In the genomic region with DNA sequence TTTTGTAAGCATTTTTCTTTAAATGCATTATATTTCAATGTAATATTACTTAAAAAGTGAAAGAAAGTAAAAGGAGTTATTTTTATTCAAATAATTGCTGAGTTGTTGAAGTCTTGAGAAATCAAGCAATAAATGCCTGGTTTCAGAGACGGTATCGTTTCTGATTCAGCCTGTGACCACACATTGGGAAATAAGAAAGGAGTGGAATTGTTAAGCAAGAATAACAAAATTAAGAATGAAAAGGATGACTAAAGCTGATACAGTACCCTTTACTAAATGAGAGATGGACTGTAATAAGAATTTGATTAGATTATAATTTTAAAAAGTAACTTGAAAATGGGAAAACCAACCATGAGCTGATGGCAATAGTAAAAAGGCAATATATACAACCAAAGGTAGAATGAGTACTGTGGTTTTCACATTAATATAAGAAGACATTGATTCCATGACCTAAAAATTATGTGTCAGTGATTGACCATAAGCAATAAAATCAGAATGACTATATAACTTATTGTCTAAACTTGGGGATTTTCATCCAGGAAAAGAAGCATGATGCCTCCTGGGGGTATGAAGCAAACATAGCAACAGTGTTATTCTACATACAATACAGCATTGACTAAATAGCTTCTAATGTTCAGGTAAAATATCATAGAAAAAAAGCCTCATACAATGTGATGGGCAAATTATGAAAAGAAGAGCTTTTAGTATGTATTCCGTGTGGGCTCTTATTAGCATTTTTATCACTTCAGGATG, we compare ENCODE assay signal across 28 cellular contexts.
DNase-seq lines count a peak whose midpoint lies in the region; ATAC-seq, FAIRE-seq and TF ChIP-seq lines count a peak whose summit lies in the region.
"Had no signal": no experiment of that assay in that cellular context is flagged by ENCODE, and none has a peak within 500 bp of the region (broad histone marks: within the 10 kb centered on the region; RNA-seq: fewer than 3 reads in every experiment).

No MANE protein-coding gene starts in this region.

- POLR2A ChIA-PET in MCF 10A (lab: Yijun Ruan, JAX), result interaction anchor here (0.6 kb wide), 1 partner anchor 267 kb away, joined by 3 read pairs; no protein-coding TSS in a partner anchor

- intact Hi-C loops in MCF 10A (cut with micrococcal nuclease) (no loop called here), breast epithelium (cut with DNase I; ENCODE audit: low total_unique reads) (no loop called here), psoas muscle (cut with DNase I) (no loop called here)

- no peak overlapping the region for H3K27ac Mint-ChIP-seq in MCF 10A (ENCODE audit: low read depth, unreplicated experiment)
- no peak overlapping the region for H3K27ac Mint-ChIP-seq in type B pancreatic cell
- H3K27ac Mint-ChIP-seq: activated CD8-positive, alpha-beta T cell treated with anti-CD3 and anti-CD28 coated beads, Interleukin-2, amount 10 ng/mL, durations not matched to agents 7 days and 5 days; mesothelial cell of epicardium; naive thymus-derived CD8-positive, alpha-beta T cell had no signal

- H3K4me1 ChIP-seq in breast epithelium (no peaks in the 10 kb centered on the region), psoas muscle (no peaks in the 10 kb centered on the region)
- H3K4me1 ChIP-seq: heart right ventricle, left lung, upper lobe of right lung had no signal

- H3K4me1 Mint-ChIP-seq in MCF 10A (ENCODE audit: insufficient read depth, unreplicated experiment), result peaks cover 13% of the 10 kb centered on the region
- H3K4me1 Mint-ChIP-seq in type B pancreatic cell (ENCODE audit: unreplicated experiment), result no peaks in the 10 kb centered on the region
- H3K4me1 Mint-ChIP-seq: naive thymus-derived CD8-positive, alpha-beta T cell had no signal

- H3K36me3 ChIP-seq in breast epithelium (no peaks in the 10 kb centered on the region), bronchial epithelial cell (ENCODE audit: control insufficient read depth, insufficient read depth, low read length) (no peaks in the 10 kb centered on the region), psoas muscle (ENCODE audit: insufficient read depth in 1 of 2, low read depth in 1 of 2) (no peaks in the 10 kb centered on the region)
- H3K36me3 ChIP-seq: BLaER1 treated with 17β-estradiol and CSF1 and Interleukin-3, amounts not matched to agents 10 nM and 100 nM; heart right ventricle; left lung; upper lobe of right lung had no signal

- H3K4me3 ChIP-seq in breast epithelium, result no peak overlapping the region
- no peak overlapping the region for H3K4me3 ChIP-seq in bronchial epithelial cell (ENCODE audit: low read depth, low read length)
- no peak overlapping the region for H3K4me3 ChIP-seq in psoas muscle
- H3K4me3 ChIP-seq: BLaER1 treated with 17β-estradiol and CSF1 and Interleukin-3, amounts not matched to agents 10 nM and 100 nM; heart right ventricle; left lung; upper lobe of right lung had no signal

- no peak for TF ChIP-seq POLR2A in breast epithelium (IDR thresholded peaks at IDR 0.05)

- no peaks in the 10 kb centered on the region for H3K9me3 Mint-ChIP-seq in MCF 10A (ENCODE audit: unreplicated experiment)
- H3K9me3 Mint-ChIP-seq in type B pancreatic cell, result no peaks in the 10 kb centered on the region

- peak; percentile 79 for DNase-seq in MCF 10A (ENCODE audit: unreplicated experiment)
- DNase-seq in breast epithelium (ENCODE audit: low spot score in 2 of 2), result no peak
- DNase-seq in OCI-M1 (lab: John Stamatoyannopoulos, UW), result peak; percentile 43
- peak; percentile 17 for DNase-seq in bronchial epithelial cell (ENCODE audit: low read depth)
- DNase-seq in type B pancreatic cell (ENCODE audit: extremely low spot score, unreplicated experiment), result no peak
- no peak for DNase-seq in psoas muscle
- no peak for DNase-seq in activated CD8-positive, alpha-beta memory T cell treated with anti-CD3 and anti-CD28 coated beads, Interleukin-2, amount 50 U/mL, for 48 hours
- DNase-seq: activated CD4-positive, CD25-positive, alpha-beta regulatory T cell treated with anti-CD3 and anti-CD28 coated beads, Interleukin-2, amount 50 U/mL, for 72 hours; activated CD8-positive, alpha-beta T cell treated with anti-CD3 and anti-CD28 coated beads, Interleukin-2, amount 10 ng/mL, durations not matched to agents 7 days and 5 days; activated T-cell treated with anti-CD3 and anti-CD28 coated beads, Interleukin-2, amount 50 U/mL, for 1 hour; amygdala; heart right ventricle; left lung; naive thymus-derived CD8-positive, alpha-beta T cell; NCI-H1048; NCI-H2029; NCI-H2227 treated with DMSO at 0.1 percent for 48 hours; NCI-H774; stimulated activated CD4-positive, alpha-beta T cell treated with anti-CD3 and anti-CD28 coated beads, Interleukin-15, amount 100 ng/mL, for 24 hours; T-helper 9 cell; upper lobe of right lung had no signal

- no TSS peak for BruUV-seq in MCF 10A (replicated peaks; lab: Mats Ljungman, UMichigan)

- TF ChIP-seq CTCF in MCF 10A (IDR thresholded peaks at IDR 0.05; ENCODE audit: unreplicated experiment) (no peak), breast epithelium (IDR thresholded peaks at IDR 0.05) (no peak), bronchial epithelial cell (IDR thresholded peaks at IDR 0.05; ENCODE audit: insufficient read depth, low read length, severe bottlenecking) (no peak), type B pancreatic cell (conservative IDR thresholded peaks at IDR 0.05) (peak; percentile 31), psoas muscle (IDR thresholded peaks at IDR 0.05) (no peak)

- 86 to 91% (median 90%) methylated on average over 3 of the region's 3 CpGs for WGBS in psoas muscle, 3 donors

- H3K27me3 ChIP-seq in breast epithelium (no peaks in the 10 kb centered on the region), bronchial epithelial cell (ENCODE audit: control insufficient read depth, insufficient read depth, low read length) (no peaks in the 10 kb centered on the region), psoas muscle (ENCODE audit: insufficient read depth in 3 of 3, low read length in 2 of 3) (no peaks in the 10 kb centered on the region)
- H3K27me3 ChIP-seq: BLaER1 treated with 17β-estradiol and CSF1 and Interleukin-3, amounts not matched to agents 10 nM and 100 nM; heart right ventricle; left lung; upper lobe of right lung had no signal

- H3K36me3 Mint-ChIP-seq in MCF 10A (ENCODE audit: insufficient read depth, unreplicated experiment) (peaks cover 5% of the 10 kb centered on the region), type B pancreatic cell (no peaks in the 10 kb centered on the region)
- H3K36me3 Mint-ChIP-seq: mesothelial cell of epicardium; naive thymus-derived CD8-positive, alpha-beta T cell had no signal

- H3K27me3 Mint-ChIP-seq in MCF 10A (ENCODE audit: insufficient read depth, unreplicated experiment) (no peaks in the 10 kb centered on the region), type B pancreatic cell (no peaks in the 10 kb centered on the region)
- H3K27me3 Mint-ChIP-seq: naive thymus-derived CD8-positive, alpha-beta T cell had no signal

- H3K9me3 ChIP-seq in breast epithelium (no peaks in the 10 kb centered on the region), psoas muscle (no peaks in the 10 kb centered on the region)
- H3K9me3 ChIP-seq: left lung, upper lobe of right lung had no signal

- FAIRE-seq in bronchial epithelial cell (lab: Jason Lieb, UNC), result no peak
- FAIRE-seq: A204.1, endothelial cell of umbilical vein, RCC 7860 had no signal

- no peak overlapping the region for H3K4me3 Mint-ChIP-seq in MCF 10A (ENCODE audit: unreplicated experiment)
- no peak overlapping the region for H3K4me3 Mint-ChIP-seq in type B pancreatic cell
- H3K4me3 Mint-ChIP-seq: activated CD8-positive, alpha-beta T cell treated with anti-CD3 and anti-CD28 coated beads, Interleukin-2, amount 10 ng/mL, durations not matched to agents 7 days and 5 days; mesothelial cell of epicardium; naive thymus-derived CD8-positive, alpha-beta T cell had no signal

- CTCF ChIA-PET in MCF 10A (lab: Yijun Ruan, JAX), result no interaction called here

- no peak for ATAC-seq in psoas muscle
- ATAC-seq in GM18520 (IDR thresholded peaks at IDR 0.05; ENCODE audit: unreplicated experiment), result no peak
- ATAC-seq: activated CD8-positive, alpha-beta T cell treated with anti-CD3 and anti-CD28 coated beads, Interleukin-2, amount 10 ng/mL, durations not matched to agents 7 days and 5 days; heart right ventricle; left lung; naive thymus-derived CD8-positive, alpha-beta T cell; sciatic nerve; upper lobe of right lung had no signal

- H3K27ac ChIP-seq in breast epithelium, result no peak overlapping the region
- H3K27ac ChIP-seq in psoas muscle, result no peak overlapping the region
- H3K27ac ChIP-seq: BLaER1 treated with 17β-estradiol and CSF1 and Interleukin-3, amounts not matched to agents 10 nM and 100 nM; heart right ventricle; left lung; upper lobe of right lung had no signal

Comparison
In these comparisons a context has a peak if more than half of its experiments do, and no peak if none do; other contexts are left out.
1. DNase-seq: peak in MCF 10A (single experiment), OCI-M1 (single experiment) and bronchial epithelial cell (single experiment); none in breast epithelium (0 of 2), type B pancreatic cell (single experiment), psoas muscle (0 of 2) and activated CD8-positive, alpha-beta memory T cell treated with anti-CD3 and anti-CD28 coated beads, Interleukin-2, amount 50 U/mL, for 48 hours (single experiment).